Comparison of ENCODE assay signal across 36 cellular contexts in genomic region chr10:12321641-12322040, GRCh38. TPM values are rescaled to one million over a fixed set of nuclear protein-coding genes. Genes with fewer than 3 reads are reported as not detected.
DNase-seq lines count a peak whose midpoint lies in the region; ATAC-seq and TF ChIP-seq lines count a peak whose summit lies in the region.
"Had no signal": no experiment of that assay in that cellular context is flagged by ENCODE, and none has a peak within 500 bp of the region (broad histone marks: within the 10 kb centered on the region; RNA-seq: fewer than 3 reads in every experiment).

No MANE protein-coding gene starts in this region.

- ATAC-seq in HG03439 (IDR thresholded peaks at IDR 0.05; ENCODE audit: unreplicated experiment), result no peak
- no peak for ATAC-seq in Right ventricle myocardium inferior
- no peak for ATAC-seq in HG03442 (IDR thresholded peaks at IDR 0.05; ENCODE audit: unreplicated experiment)
- ATAC-seq: A549; activated T-helper 17 cell treated with anti-CD3 and anti-CD28 coated beads, Interleukin-2, amount 50 U/mL, for 72 hours; K562; left cardiac atrium; upper lobe of right lung had no signal

- H3K9me3 ChIP-seq in breast epithelium, result no peaks in the 10 kb centered on the region
- H3K9me3 ChIP-seq: A549, adrenal gland, suprapubic skin, upper lobe of right lung had no signal

- CTCF ChIA-PET in MCF 10A (lab: Yijun Ruan, JAX), result interaction anchor here (0.6 to 0.8 kb wide), 2 partner anchors 388 to 735 kb away, joined by 3 to 4 read pairs; no protein-coding TSS in a partner anchor

- intact Hi-C loops in MCF 10A (cut with micrococcal nuclease), result no loop called here
- intact Hi-C loops in breast epithelium (cut with DNase I; ENCODE audit: low total_unique reads), result no loop called here
- intact Hi-C loops in Right ventricle myocardium inferior (cut with DNase I), result no loop called here

- no peaks in the 10 kb centered on the region for H3K4me1 ChIP-seq in breast epithelium
- H3K4me1 ChIP-seq: A549, upper lobe of right lung had no signal

- no peak overlapping the region for H3K27ac ChIP-seq in breast epithelium
- H3K27ac ChIP-seq: adrenal gland, suprapubic skin, upper lobe of right lung, WERI-Rb-1 had no signal

- H3K27ac Mint-ChIP-seq in MCF 10A (ENCODE audit: low read depth, unreplicated experiment), result no peak overlapping the region
- H3K27ac Mint-ChIP-seq: activated naive CD4-positive, alpha-beta T cell treated with anti-CD3 and anti-CD28 coated beads, Interleukin-2, amount 10 ng/mL, durations not matched to agents 7 days and 5 days; activated T-helper 17 cell treated with anti-CD3 and anti-CD28 coated beads, Interleukin-2, amount 50 U/mL, for 72 hours; memory B cell; nephron progenitor cell had no signal

- H3K4me3 ChIP-seq in breast epithelium, result no peak overlapping the region
- H3K4me3 ChIP-seq: A549, adrenal gland, K562, suprapubic skin, upper lobe of right lung had no signal

- TF ChIP-seq CTCF in MCF 10A (IDR thresholded peaks at IDR 0.05; ENCODE audit: unreplicated experiment) (no peak), breast epithelium (IDR thresholded peaks at IDR 0.05) (no peak), GM13976 (IDR thresholded peaks at IDR 0.05; ENCODE audit: borderline replicate concordance, control extremely low read depth, extremely low read depth, insufficient read depth, missing control alignments) (no peak)

- no peaks in the 10 kb centered on the region for H3K36me3 Mint-ChIP-seq in MCF 10A (ENCODE audit: insufficient read depth, unreplicated experiment)
- H3K36me3 Mint-ChIP-seq: activated naive CD4-positive, alpha-beta T cell treated with anti-CD3 and anti-CD28 coated beads, Interleukin-2, amount 10 ng/mL, durations not matched to agents 7 days and 5 days; CD4-positive, CD25-positive, alpha-beta regulatory T cell; memory B cell had no signal

- no peak overlapping the region for H3K4me3 Mint-ChIP-seq in MCF 10A (ENCODE audit: unreplicated experiment)
- H3K4me3 Mint-ChIP-seq: activated naive CD4-positive, alpha-beta T cell treated with anti-CD3 and anti-CD28 coated beads, Interleukin-2, amount 10 ng/mL, durations not matched to agents 7 days and 5 days; activated T-helper 17 cell treated with anti-CD3 and anti-CD28 coated beads, Interleukin-2, amount 50 U/mL, for 72 hours; CD4-positive, CD25-positive, alpha-beta regulatory T cell; memory B cell; nephron progenitor cell had no signal

- H3K4me1 Mint-ChIP-seq in MCF 10A (ENCODE audit: insufficient read depth, unreplicated experiment), result no peaks in the 10 kb centered on the region

- BruUV-seq in MCF 10A (replicated peaks; lab: Mats Ljungman, UMichigan), result no TSS peak

- peak; percentile 37 for DNase-seq in MCF 10A (ENCODE audit: unreplicated experiment)
- DNase-seq in breast epithelium (ENCODE audit: low spot score in 2 of 2), result no peak
- DNase-seq in SW480 (ENCODE audit: low spot score), result peak; percentile 35
- peak; percentile 18 for DNase-seq in iPS-NIHi11 (ENCODE audit: low spot score)
- DNase-seq in GM13976 (ENCODE audit: low spot score), result no peak
- no peak for DNase-seq in Right ventricle myocardium inferior (ENCODE audit: missing footprints)
- DNase-seq: activated CD4-positive, alpha-beta T cell treated with anti-CD3 and anti-CD28 coated beads for 48 hours; activated naive CD4-positive, alpha-beta T cell treated with anti-CD3 and anti-CD28 coated beads, Interleukin-2, amount 10 ng/mL, durations not matched to agents 7 days and 5 days; adrenal gland; Calu3; CD4-positive, CD25-positive, alpha-beta regulatory T cell; dermis blood vessel endothelial cell; DMS79; GDM1; HCEC 1CT; hippocampal formation; left cardiac atrium; MM.1S; NCI-H1417; NCI-H2081 treated with DMSO at 0.1 percent for 48 hours; NCI-H446; nephron progenitor cell; retina; SIG-M5; small intestine; stimulated activated naive CD4-positive, alpha-beta T cell treated with Interleukin-2 at 50 U/mL for 16 hours; T1000; upper lobe of right lung; WERI-Rb-1 had no signal

- H3K36me3 ChIP-seq in breast epithelium, result no peaks in the 10 kb centered on the region
- H3K36me3 ChIP-seq: adrenal gland, suprapubic skin, upper lobe of right lung, WERI-Rb-1 had no signal

- H3K27me3 Mint-ChIP-seq in MCF 10A (ENCODE audit: insufficient read depth, unreplicated experiment), result no peaks in the 10 kb centered on the region
- H3K27me3 Mint-ChIP-seq: activated naive CD4-positive, alpha-beta T cell treated with anti-CD3 and anti-CD28 coated beads, Interleukin-2, amount 10 ng/mL, durations not matched to agents 7 days and 5 days; activated T-helper 17 cell treated with anti-CD3 and anti-CD28 coated beads, Interleukin-2, amount 50 U/mL, for 72 hours; memory B cell had no signal

- no peaks in the 10 kb centered on the region for H3K27me3 ChIP-seq in breast epithelium
- H3K27me3 ChIP-seq: adrenal gland, suprapubic skin, upper lobe of right lung had no signal

- no peaks in the 10 kb centered on the region for H3K9me3 Mint-ChIP-seq in MCF 10A (ENCODE audit: unreplicated experiment)
- H3K9me3 Mint-ChIP-seq: activated naive CD4-positive, alpha-beta T cell treated with anti-CD3 and anti-CD28 coated beads, Interleukin-2, amount 10 ng/mL, durations not matched to agents 7 days and 5 days; activated T-helper 17 cell treated with anti-CD3 and anti-CD28 coated beads, Interleukin-2, amount 50 U/mL, for 72 hours; CD4-positive, CD25-positive, alpha-beta regulatory T cell; memory B cell; nephron progenitor cell had no signal

- in situ Hi-C loops in GM13976 (cut with MboI; ENCODE audit: low sequenced_read_pairs, unreplicated experiment), result no loop called here

- TF ChIP-seq POLR2A in breast epithelium (IDR thresholded peaks at IDR 0.05), result no peak

- POLR2A ChIA-PET in MCF 10A (lab: Yijun Ruan, JAX), result interaction anchor here (0.6 to 1.1 kb wide), 5 partner anchors 10 to 267 kb away, joined by 3 read pairs; no protein-coding TSS in a partner anchor

RNA-seq across cellular contexts. Expression of gene CAMK1D, which starts 27.7 kb away (rescaled TPM):
- total RNA-seq in MCF 10A (2022) (1.7 and 3.3 TPM in 2 replicates), breast epithelium (10 to 100 TPM in 1 of 3 donors, 1 to 10 TPM in 2; 4.4 to 17.3 (median 5.2) TPM), Right ventricle myocardium inferior (5.2 TPM)

Comparison
In these comparisons a context has a peak if more than half of its experiments do, and no peak if none do; other contexts are left out.
1. DNase-seq: peak in MCF 10A (single experiment), SW480 (single experiment) and iPS-NIHi11 (single experiment); none in breast epithelium (0 of 2), GM13976 (single experiment) and Right ventricle myocardium inferior (single experiment).